Comparison of ENCODE assay signal across 1 cellular context in the genomic region with DNA sequence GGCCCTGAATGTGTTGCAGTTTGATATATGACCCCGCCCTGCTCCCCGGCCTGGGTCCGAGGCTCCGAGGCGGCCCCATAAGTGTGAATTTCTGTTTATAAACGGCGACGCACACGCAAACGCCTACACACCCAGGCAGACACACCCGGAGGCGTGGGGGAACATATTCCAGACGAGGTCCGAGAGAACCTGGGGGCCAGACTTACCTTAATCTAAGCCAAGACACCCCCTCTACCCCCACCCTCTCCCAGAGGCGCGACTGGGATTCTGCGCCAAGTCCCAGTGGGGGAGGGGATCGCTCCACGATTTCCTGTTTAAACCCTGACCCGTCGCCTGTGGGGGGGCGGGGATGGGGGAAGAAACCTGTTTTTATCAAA.
TF ChIP-seq lines count a peak whose summit lies in the region.

No MANE protein-coding gene starts in this region.

TF ChIP-seq in GM12878, 131 proteins besides CTCF, POLR2A, EP300 and RAD21 (continued from another document):
- TF ChIP-seq, protein P1, sequence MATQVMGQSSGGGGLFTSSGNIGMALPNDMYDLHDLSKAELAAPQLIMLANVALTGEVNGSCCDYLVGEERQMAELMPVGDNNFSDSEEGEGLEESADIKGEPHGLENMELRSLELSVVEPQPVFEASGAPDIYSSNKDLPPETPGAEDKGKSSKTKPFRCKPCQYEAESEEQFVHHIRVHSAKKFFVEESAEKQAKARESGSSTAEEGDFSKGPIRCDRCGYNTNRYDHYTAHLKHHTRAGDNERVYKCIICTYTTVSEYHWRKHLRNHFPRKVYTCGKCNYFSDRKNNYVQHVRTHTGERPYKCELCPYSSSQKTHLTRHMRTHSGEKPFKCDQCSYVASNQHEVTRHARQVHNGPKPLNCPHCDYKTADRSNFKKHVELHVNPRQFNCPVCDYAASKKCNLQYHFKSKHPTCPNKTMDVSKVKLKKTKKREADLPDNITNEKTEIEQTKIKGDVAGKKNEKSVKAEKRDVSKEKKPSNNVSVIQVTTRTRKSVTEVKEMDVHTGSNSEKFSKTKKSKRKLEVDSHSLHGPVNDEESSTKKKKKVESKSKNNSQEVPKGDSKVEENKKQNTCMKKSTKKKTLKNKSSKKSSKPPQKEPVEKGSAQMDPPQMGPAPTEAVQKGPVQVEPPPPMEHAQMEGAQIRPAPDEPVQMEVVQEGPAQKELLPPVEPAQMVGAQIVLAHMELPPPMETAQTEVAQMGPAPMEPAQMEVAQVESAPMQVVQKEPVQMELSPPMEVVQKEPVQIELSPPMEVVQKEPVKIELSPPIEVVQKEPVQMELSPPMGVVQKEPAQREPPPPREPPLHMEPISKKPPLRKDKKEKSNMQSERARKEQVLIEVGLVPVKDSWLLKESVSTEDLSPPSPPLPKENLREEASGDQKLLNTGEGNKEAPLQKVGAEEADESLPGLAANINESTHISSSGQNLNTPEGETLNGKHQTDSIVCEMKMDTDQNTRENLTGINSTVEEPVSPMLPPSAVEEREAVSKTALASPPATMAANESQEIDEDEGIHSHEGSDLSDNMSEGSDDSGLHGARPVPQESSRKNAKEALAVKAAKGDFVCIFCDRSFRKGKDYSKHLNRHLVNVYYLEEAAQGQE (IDR thresholded peaks at IDR 0.05; ENCODE audit: low read depth, low read length) = no peak
- TF ChIP-seq, protein P2, sequence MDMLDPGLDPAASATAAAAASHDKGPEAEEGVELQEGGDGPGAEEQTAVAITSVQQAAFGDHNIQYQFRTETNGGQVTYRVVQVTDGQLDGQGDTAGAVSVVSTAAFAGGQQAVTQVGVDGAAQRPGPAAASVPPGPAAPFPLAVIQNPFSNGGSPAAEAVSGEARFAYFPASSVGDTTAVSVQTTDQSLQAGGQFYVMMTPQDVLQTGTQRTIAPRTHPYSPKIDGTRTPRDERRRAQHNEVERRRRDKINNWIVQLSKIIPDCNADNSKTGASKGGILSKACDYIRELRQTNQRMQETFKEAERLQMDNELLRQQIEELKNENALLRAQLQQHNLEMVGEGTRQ (IDR thresholded peaks at IDR 0.05; ENCODE audit: borderline replicate concordance, low read depth, low read length) = no peak
- no peak for TF ChIP-seq HDAC6 (IDR thresholded peaks at IDR 0.05; ENCODE audit: unreplicated experiment)
- TF ChIP-seq ZBTB40 (IDR thresholded peaks at IDR 0.05; ENCODE audit: borderline replicate concordance) = no peak
- TF ChIP-seq TCF7 (IDR thresholded peaks at IDR 0.05; ENCODE audit: borderline replicate concordance) = no peak
- TF ChIP-seq STAT3 (IDR thresholded peaks at IDR 0.05; ENCODE audit: low read depth, low read length) = no peak
- TF ChIP-seq CBFB (IDR thresholded peaks at IDR 0.05; ENCODE audit: low read depth) = no peak
- no peak for TF ChIP-seq KAT2A (conservative IDR thresholded peaks at IDR 0.05; ENCODE audit: control insufficient read depth, low read depth, low read length)
- TF ChIP-seq FOS (IDR thresholded peaks at IDR 0.05; ENCODE audit: borderline replicate concordance, extremely low read depth, insufficient read length) = no peak
TF ChIP-seq in GM12878: peak in this region for 7.
